In genomic region chr17:82446649-82447048, GRCh38 we compare ENCODE assay signal across 24 cellular contexts. TPM values are rescaled to one million over a fixed set of nuclear protein-coding genes. Genes with fewer than 3 reads are reported as not detected.
A peak's percentile ranks its signal among the peaks of the same experiment; 100 is the strongest.
DNase-seq lines count a peak whose midpoint lies in the region; ATAC-seq, FAIRE-seq and TF ChIP-seq lines count a peak whose summit lies in the region.
"Had no signal": no experiment of that assay in that cellular context is flagged by ENCODE, and none has a peak within 500 bp of the region (broad histone marks: within the 10 kb centered on the region; RNA-seq: fewer than 3 reads in every experiment).

No MANE protein-coding gene starts in this region.

- H3K4me2 ChIP-seq in Loucy (ENCODE audit: low read depth, low read length, poor library complexity, severe bottlenecking) (peak overlapping the region; percentile 3), K562 (ENCODE audit: insufficient read depth, low read length) (no peak overlapping the region), osteoblast (ENCODE audit: insufficient read depth, low read length) (no peak overlapping the region)
- H3K4me2 ChIP-seq: A549, neural progenitor cell had no signal

- H3K9ac ChIP-seq in Loucy (ENCODE audit: low read depth, low read length, poor library complexity, severe bottlenecking), result no peak overlapping the region
- peak overlapping the region in 1 of 2 experiments; percentile 78; a peak in 2 of 4 replicates for H3K9ac ChIP-seq in K562 (ENCODE audit: insufficient read depth in 1 of 2, low read depth in 2 of 2, low read length in 2 of 2)
- H3K9ac ChIP-seq: neural progenitor cell had no signal

- H4K20me1 ChIP-seq in Loucy (ENCODE audit: insufficient read depth, low read length, poor library complexity, severe bottlenecking) (peaks cover 28% of the 10 kb centered on the region), K562 (replicated peaks; ENCODE audit: control insufficient read depth, insufficient read depth, low read length) (no peaks in the 10 kb centered on the region), osteoblast (ENCODE audit: insufficient read depth, low read length) (peaks cover 28% of the 10 kb centered on the region)

- H3K9me3 Mint-ChIP-seq in activated CD4-positive, alpha-beta T cell treated with anti-CD3 and anti-CD28 coated beads, Interleukin-2, amount 10 ng/mL, durations not matched to agents 24 days and 14 days, result no peaks in the 10 kb centered on the region
- H3K9me3 Mint-ChIP-seq: HFFc6 had no signal

- intact Hi-C loops in activated CD4-positive, alpha-beta T cell treated with anti-CD3 and anti-CD28 coated beads, Interleukin-2, amount 10 ng/mL, durations not matched to agents 24 days and 14 days (cut with micrococcal nuclease), result no loop called here
- intact Hi-C loops in K562 (cut with micrococcal nuclease) (no loop called here), posterior vena cava (cut with DNase I) (no loop called here)

- H3K27me3 ChIP-seq in Loucy (ENCODE audit: insufficient read depth, low read length, poor library complexity, severe bottlenecking) (no peaks in the 10 kb centered on the region), K562 (ENCODE audit: control insufficient read depth in 2 of 2, insufficient read depth in 2 of 2, low read length in 2 of 2) (no peaks in the 10 kb centered on the region), osteoblast (ENCODE audit: insufficient read depth, low read length) (no peaks in the 10 kb centered on the region)
- H3K27me3 ChIP-seq: brain microvascular endothelial cell, colonic mucosa, neural progenitor cell, upper lobe of left lung had no signal

- H3K4me1 ChIP-seq in Loucy (ENCODE audit: insufficient read depth, low read length, poor library complexity, severe bottlenecking) (peaks cover 28% of the 10 kb centered on the region), K562 (replicated peaks in 1 of 2; ENCODE audit: control insufficient read depth in 2 of 2, insufficient read depth in 2 of 2, low read length in 2 of 2) (peaks cover 10 to 57% of the 10 kb centered on the region in 2 experiments), osteoblast (ENCODE audit: insufficient read depth, low read length) (peaks cover 7% of the 10 kb centered on the region)

- TF ChIP-seq POLR2A in K562 (conservative IDR thresholded peaks at IDR 0.05), result no peak

- H2AFZ ChIP-seq in Loucy (ENCODE audit: low read length) (no peak overlapping the region), K562 (ENCODE audit: low read depth, low read length) (no peak overlapping the region), osteoblast (ENCODE audit: low read length) (no peak overlapping the region)
- H2AFZ ChIP-seq: neural progenitor cell had no signal

- H3K36me3 Mint-ChIP-seq in activated CD4-positive, alpha-beta T cell treated with anti-CD3 and anti-CD28 coated beads, Interleukin-2, amount 10 ng/mL, durations not matched to agents 24 days and 14 days (ENCODE audit: low read depth), result peaks cover 36% of the 10 kb centered on the region
- H3K36me3 Mint-ChIP-seq: activated naive CD8-positive, alpha-beta T cell had no signal

- H3K9me2 ChIP-seq in Loucy (replicated peaks; ENCODE audit: low read depth, low read length), result no peaks in the 10 kb centered on the region

- H3K27ac Mint-ChIP-seq in activated CD4-positive, alpha-beta T cell treated with anti-CD3 and anti-CD28 coated beads, Interleukin-2, amount 10 ng/mL, durations not matched to agents 24 days and 14 days, result peak overlapping the region; percentile 48
- H3K27ac Mint-ChIP-seq: activated naive CD8-positive, alpha-beta T cell; HFFc6; neural progenitor cell had no signal

- FAIRE-seq in K562 (lab: Jason Lieb, UNC), result no peak
- FAIRE-seq: A549, small intestine had no signal

- CTCF ChIA-PET in K562 (lab: Yijun Ruan, JAX; ENCODE audit: low intra/inter-chr PET ratio), result no interaction called here

- no peak for ATAC-seq in K562
- ATAC-seq: A549, left cardiac atrium had no signal

- peaks cover 15% of the 10 kb centered on the region for H3F3A ChIP-seq in Loucy (ENCODE audit: low read depth)

- H3K27ac ChIP-seq in K562 (ENCODE audit: extremely low read depth, low read depth, low read length) (no peak overlapping the region), osteoblast (ENCODE audit: low read depth, low read length) (no peak overlapping the region)
- H3K27ac ChIP-seq: A549, brain microvascular endothelial cell, colonic mucosa, neural progenitor cell had no signal

- POLR2A ChIA-PET in K562 (lab: Yijun Ruan, JAX), result interaction anchor here (0.6 to 1.3 kb wide), 3 partner anchors 13 to 86 kb away, joined by 3 read pairs; partner anchors contain the start of gene FOXK2

- H3K9me1 ChIP-seq in K562 (ENCODE audit: control insufficient read depth, insufficient read depth, low read length), result no peaks in the 10 kb centered on the region

- H3K9me3 ChIP-seq in Loucy (ENCODE audit: insufficient read depth, low read depth, low read length), result no peaks in the 10 kb centered on the region
- no peaks in the 10 kb centered on the region for H3K9me3 ChIP-seq in K562 (replicated peaks; ENCODE audit: control insufficient read depth, insufficient read depth, low read depth, low read length)
- H3K9me3 ChIP-seq in osteoblast (ENCODE audit: low read depth, low read length), result no peaks in the 10 kb centered on the region
- H3K9me3 ChIP-seq: A549, colonic mucosa, upper lobe of left lung had no signal

- H3K4me1 Mint-ChIP-seq in activated CD4-positive, alpha-beta T cell treated with anti-CD3 and anti-CD28 coated beads, Interleukin-2, amount 10 ng/mL, durations not matched to agents 24 days and 14 days, result peaks cover 9% of the 10 kb centered on the region

- no peak for TF ChIP-seq EP300 in K562 (IDR thresholded peaks at IDR 0.05; ENCODE audit: low read length)

- no peaks in the 10 kb centered on the region for H3K27me3 Mint-ChIP-seq in activated CD4-positive, alpha-beta T cell treated with anti-CD3 and anti-CD28 coated beads, Interleukin-2, amount 10 ng/mL, durations not matched to agents 24 days and 14 days
- H3K27me3 Mint-ChIP-seq: activated naive CD8-positive, alpha-beta T cell had no signal

- TF ChIP-seq RAD21 in K562 (CRISPR knock-in tag; conservative IDR thresholded peaks at IDR 0.05 in 1 of 2, IDR thresholded peaks at IDR 0.05 in 1 of 2), result no peak

- H3K4me3 Mint-ChIP-seq in activated CD4-positive, alpha-beta T cell treated with anti-CD3 and anti-CD28 coated beads, Interleukin-2, amount 10 ng/mL, durations not matched to agents 24 days and 14 days, result peak overlapping the region; percentile 26
- H3K4me3 Mint-ChIP-seq: activated naive CD8-positive, alpha-beta T cell; HFFc6; neural progenitor cell had no signal

- WGBS in K562 (ENCODE audit: insufficient coverage, low coverage, missing lambda C conversion rate), result 90% methylated on average over 11 of the region's 12 CpGs

- no peak for TF ChIP-seq CTCF in Loucy (conservative IDR thresholded peaks at IDR 0.05; ENCODE audit: low read length)
- TF ChIP-seq CTCF in K562 (IDR thresholded peaks at IDR 0.05 in 2 of 3, conservative IDR thresholded peaks at IDR 0.05 in 1 of 3; ENCODE audit: insufficient read depth in 2 of 3, low read depth in 1 of 3, low read length in 3 of 3), result no peak
- no peak for TF ChIP-seq CTCF in osteoblast (IDR thresholded peaks at IDR 0.05; ENCODE audit: extremely low read depth, low read depth, low read length)

- no peak for DNase-seq in activated CD4-positive, alpha-beta T cell treated with anti-CD3 and anti-CD28 coated beads, Interleukin-2, amount 10 ng/mL, durations not matched to agents 24 days and 14 days
- no peak for DNase-seq in activated CD4-positive, alpha-beta T cell treated with anti-CD3 and anti-CD28 coated beads, Interleukin-2, amount 50 U/mL, for 1 hour
- DNase-seq in K562 (ENCODE audit: extremely low read depth in 1 of 4, low spot score in 3 of 4), result no peak
- DNase-seq in osteoblast (ENCODE audit: insufficient read length, low spot score, missing footprints), result peak; percentile 65
- DNase-seq in KG1 (lab: John Stamatoyannopoulos, UW), result no peak
- DNase-seq in posterior vena cava (ENCODE audit: low spot score), result no peak
- DNase-seq in SW480 (ENCODE audit: low spot score), result no peak
- DNase-seq: brain microvascular endothelial cell; C1 segment of cervical spinal cord; colonic mucosa; glutamatergic neuron; HFFc6; left cardiac atrium; mesendoderm; NCI-H1417; NCI-H2171; NCI-H524 treated with DMSO at 0.1 percent for 48 hours; small intestine; stimulated activated CD4-positive, alpha-beta T cell treated with anti-CD3 and anti-CD28 coated beads, Interleukin-2, amount 100 ng/mL, for 48 hours had no signal

- peaks cover 23% of the 10 kb centered on the region; the same call in 1 of the 2 replicates for H3K36me3 ChIP-seq in Loucy (ENCODE audit: insufficient read depth, low read length)
- peaks cover 33% of the 10 kb centered on the region; the same call in 2 of the 3 replicates for H3K36me3 ChIP-seq in K562 (ENCODE audit: control insufficient read depth, insufficient read depth, low read length)
- H3K36me3 ChIP-seq in osteoblast (ENCODE audit: insufficient read depth, low read length), result peaks cover 11% of the 10 kb centered on the region
- H3K36me3 ChIP-seq: colonic mucosa, neural progenitor cell had no signal

- in situ Hi-C loops in K562 (cut with MboI), result no loop called here

- H3K79me2 ChIP-seq in Loucy (ENCODE audit: insufficient read depth, low read length) (peaks cover 62% of the 10 kb centered on the region), K562 (ENCODE audit: control insufficient read depth, insufficient read depth, low read length) (peaks cover 27% of the 10 kb centered on the region), osteoblast (ENCODE audit: insufficient read depth, low read length) (peaks cover 23% of the 10 kb centered on the region)

- H3K4me3 ChIP-seq in Loucy (ENCODE audit: low read length, poor library complexity, severe bottlenecking), result no peak overlapping the region
- no peak overlapping the region for H3K4me3 ChIP-seq in K562
- H3K4me3 ChIP-seq in osteoblast (ENCODE audit: insufficient read depth, low read length), result no peak overlapping the region
- H3K4me3 ChIP-seq: A549, colonic mucosa, neural progenitor cell, upper lobe of left lung had no signal

- BruUV-seq in K562 (replicated peaks; lab: Mats Ljungman, UMichigan), result no TSS peak

RNA-seq across cellular contexts. Expression of gene CYBC1, which starts 3.9 kb away (rescaled TPM):
- total RNA-seq in activated CD4-positive, alpha-beta T cell treated with anti-CD3 and anti-CD28 coated beads, Interleukin-2, amount 10 ng/mL, durations not matched to agents 24 days and 14 days, result 256 and 268 TPM in 2 replicates
- total RNA-seq in K562 (2011; cell fraction: chromatin; rRNA removed; ENCODE audit: low replicate concordance), result 155 and 369 TPM in 2 replicates
- total RNA-seq in K562 (2011; cell fraction: nucleolus; rRNA removed), result 226 and 254 TPM in 2 replicates
- 195 and 197 TPM in 2 replicates for total RNA-seq in K562 (2011; cell fraction: nucleoplasm; rRNA removed)
- total RNA-seq in K562 (2014; rRNA removed), result 51.8 and 54.5 TPM in 2 replicates
- total RNA-seq in K562 (2014; rRNA removed; fragmentation: Illumina TruSeq; extraction: Trizol), result 29.5 and 35.8 TPM in 2 replicates
- 47.8 and 50.1 TPM in 2 replicates for total RNA-seq in K562 (2015; rRNA removed; fragmentation: Illumina TruSeq; extraction: Trizol)
- 71.4 and 71.8 TPM in 2 replicates for total RNA-seq in K562 (2021)
- 49.9 TPM in 2 replicates for polyA plus RNA-seq in K562 (2011; rRNA removed)
- 58.3 and 104 TPM in 2 replicates for polyA plus RNA-seq in K562 (2011; cell fraction: cytosol; rRNA removed)
- polyA plus RNA-seq in K562 (2011; cell fraction: nucleus; rRNA removed), result 149 and 242 TPM in 2 replicates
- polyA plus RNA-seq in K562 (2012), result 74.7 and 93.3 TPM in 2 replicates
- 68.5 and 74.8 TPM in 2 replicates for polyA plus RNA-seq in K562 (2014; fragmentation: Illumina TruSeq; extraction: Trizol)
- polyA plus RNA-seq in K562 (2014; fragmentation: Nextera tagmentation; extraction: Ambion mirVana), result 1 to 10 TPM; 1.3 to 3.8 TPM
- 64.3 and 64.8 TPM in 2 replicates for polyA plus RNA-seq in K562 (2014; rRNA removed)
- 17.2 and 36.1 TPM in 2 replicates for polyA minus RNA-seq in K562 (2011; rRNA and poly(A)+ RNA removed)
- 32.9 and 43.7 TPM in 2 replicates for polyA minus RNA-seq in K562 (2011; cell fraction: cytosol; rRNA and poly(A)+ RNA removed)
- polyA minus RNA-seq in K562 (2011; cell fraction: nucleus; rRNA and poly(A)+ RNA removed), result 56.5 and 68.9 TPM in 2 replicates
- total RNA-seq in osteoblast, result 72.4 and 75.1 TPM in 2 replicates
- 10 to 100 TPM; 55.5 to 77.9 TPM for total RNA-seq in posterior vena cava

RNA-seq across cellular contexts. Expression of gene NARF, which starts 11.9 kb away (rescaled TPM):
- total RNA-seq in activated CD4-positive, alpha-beta T cell treated with anti-CD3 and anti-CD28 coated beads, Interleukin-2, amount 10 ng/mL, durations not matched to agents 24 days and 14 days, result 99.7 and 101 TPM in 2 replicates
- total RNA-seq in K562 (2011; cell fraction: chromatin; rRNA removed; ENCODE audit: low replicate concordance), result 547 and 619 TPM in 2 replicates
- total RNA-seq in K562 (2011; cell fraction: nucleolus; rRNA removed), result 271 and 284 TPM in 2 replicates
- 322 TPM in 2 replicates for total RNA-seq in K562 (2011; cell fraction: nucleoplasm; rRNA removed)
- total RNA-seq in K562 (2014; rRNA removed) (132 and 145 TPM in 2 replicates), K562 (2014; rRNA removed; fragmentation: Illumina TruSeq; extraction: Trizol) (101 and 104 TPM in 2 replicates), K562 (2015; rRNA removed; fragmentation: Illumina TruSeq; extraction: Trizol) (84.1 and 89.0 TPM in 2 replicates), K562 (2021) (272 and 273 TPM in 2 replicates), osteoblast (34.4 and 36.8 TPM in 2 replicates), posterior vena cava (10 to 100 TPM; 34.2 to 37.1 TPM)
- polyA plus RNA-seq in K562 (2011; rRNA removed) (396 and 423 TPM in 2 replicates), K562 (2014; fragmentation: Illumina TruSeq; extraction: Trizol) (218 and 257 TPM in 2 replicates), K562 (2014; fragmentation: Nextera tagmentation; extraction: Ambion mirVana) (100 to 1,000 TPM in 1 of 2 experiments, 10 to 100 TPM in 1; 60.4 to 114 TPM), K562 (2014; rRNA removed) (250 and 261 TPM in 2 replicates)
- 406 and 485 TPM in 2 replicates for polyA plus RNA-seq in K562 (2011; cell fraction: cytosol; rRNA removed)
- 513 and 551 TPM in 2 replicates for polyA plus RNA-seq in K562 (2011; cell fraction: nucleus; rRNA removed)
- polyA plus RNA-seq in K562 (2012), result 317 and 446 TPM in 2 replicates
- polyA minus RNA-seq in K562 (2011; rRNA and poly(A)+ RNA removed), result 234 and 254 TPM in 2 replicates
- polyA minus RNA-seq in K562 (2011; cell fraction: cytosol; rRNA and poly(A)+ RNA removed), result 143 and 160 TPM in 2 replicates
- polyA minus RNA-seq in K562 (2011; cell fraction: nucleus; rRNA and poly(A)+ RNA removed), result 73.8 and 104 TPM in 2 replicates

RNA-seq across cellular contexts. Expression of gene OGFOD3, which starts 28.3 kb away (rescaled TPM):
- total RNA-seq in activated CD4-positive, alpha-beta T cell treated with anti-CD3 and anti-CD28 coated beads, Interleukin-2, amount 10 ng/mL, durations not matched to agents 24 days and 14 days, result 26.7 and 33.0 TPM in 2 replicates
- 39.5 and 85.3 TPM in 2 replicates for total RNA-seq in K562 (2011; cell fraction: chromatin; rRNA removed; ENCODE audit: low replicate concordance)
- 68.9 and 71.6 TPM in 2 replicates for total RNA-seq in K562 (2011; cell fraction: nucleolus; rRNA removed)
- 53.3 and 56.9 TPM in 2 replicates for total RNA-seq in K562 (2011; cell fraction: nucleoplasm; rRNA removed)
- 34.7 and 44.7 TPM in 2 replicates for total RNA-seq in K562 (2014; rRNA removed)
- 8.9 and 12.3 TPM in 2 replicates for total RNA-seq in K562 (2014; rRNA removed; fragmentation: Illumina TruSeq; extraction: Trizol)
- total RNA-seq in K562 (2015; rRNA removed; fragmentation: Illumina TruSeq; extraction: Trizol), result 18.0 and 18.9 TPM in 2 replicates
- total RNA-seq in K562 (2021), result 40.5 and 43.6 TPM in 2 replicates
- polyA plus RNA-seq in K562 (2011; rRNA removed), result 23.8 and 31.8 TPM in 2 replicates
- 43.8 and 57.1 TPM in 2 replicates for polyA plus RNA-seq in K562 (2011; cell fraction: cytosol; rRNA removed)
- 27.5 and 35.1 TPM in 2 replicates for polyA plus RNA-seq in K562 (2011; cell fraction: nucleus; rRNA removed)
- polyA plus RNA-seq in K562 (2012), result 31.5 and 39.2 TPM in 2 replicates
- polyA plus RNA-seq in K562 (2014; fragmentation: Illumina TruSeq; extraction: Trizol), result 18.3 and 23.3 TPM in 2 replicates
- 1 to 10 TPM in 1 of 2 experiments, under 1 TPM in 1; 0.69 to 1.8 TPM for polyA plus RNA-seq in K562 (2014; fragmentation: Nextera tagmentation; extraction: Ambion mirVana)
- polyA plus RNA-seq in K562 (2014; rRNA removed), result 33.3 and 34.5 TPM in 2 replicates
- polyA minus RNA-seq in K562 (2011; rRNA and poly(A)+ RNA removed), result 15.2 and 19.6 TPM in 2 replicates
- polyA minus RNA-seq in K562 (2011; cell fraction: cytosol; rRNA and poly(A)+ RNA removed), result 27.3 and 39.2 TPM in 2 replicates
- 8.6 and 12.7 TPM in 2 replicates for polyA minus RNA-seq in K562 (2011; cell fraction: nucleus; rRNA and poly(A)+ RNA removed)
- total RNA-seq in osteoblast, result 25.3 and 27.4 TPM in 2 replicates
- 10 to 100 TPM; 21.0 to 26.8 TPM for total RNA-seq in posterior vena cava

RNA-seq across cellular contexts. Expression of gene HEXD, which starts 28.5 kb away (rescaled TPM):
- 33.1 and 36.0 TPM in 2 replicates for total RNA-seq in activated CD4-positive, alpha-beta T cell treated with anti-CD3 and anti-CD28 coated beads, Interleukin-2, amount 10 ng/mL, durations not matched to agents 24 days and 14 days
- 73.7 and 159 TPM in 2 replicates for total RNA-seq in K562 (2011; cell fraction: chromatin; rRNA removed; ENCODE audit: low replicate concordance)
- 83.4 and 88.2 TPM in 2 replicates for total RNA-seq in K562 (2011; cell fraction: nucleolus; rRNA removed)
- 65.7 and 67.2 TPM in 2 replicates for total RNA-seq in K562 (2011; cell fraction: nucleoplasm; rRNA removed)
- total RNA-seq in K562 (2014; rRNA removed) (10.5 and 12.3 TPM in 2 replicates), K562 (2014; rRNA removed; fragmentation: Illumina TruSeq; extraction: Trizol) (5.3 and 6.7 TPM in 2 replicates), K562 (2015; rRNA removed; fragmentation: Illumina TruSeq; extraction: Trizol) (8.3 and 10.0 TPM in 2 replicates), K562 (2021) (16.9 and 17.5 TPM in 2 replicates), osteoblast (13.0 and 20.3 TPM in 2 replicates), posterior vena cava (10 to 100 TPM; 10.0 to 16.4 TPM)
- polyA plus RNA-seq in K562 (2011; rRNA removed) (20.0 and 22.3 TPM in 2 replicates), K562 (2014; fragmentation: Illumina TruSeq; extraction: Trizol) (8.7 and 10.9 TPM in 2 replicates), K562 (2014; fragmentation: Nextera tagmentation; extraction: Ambion mirVana) (1 to 10 TPM; 1.0 TPM), K562 (2014; rRNA removed) (21.9 and 25.3 TPM in 2 replicates)
- 9.6 and 16.9 TPM in 2 replicates for polyA plus RNA-seq in K562 (2011; cell fraction: cytosol; rRNA removed)
- polyA plus RNA-seq in K562 (2011; cell fraction: nucleus; rRNA removed), result 208 and 322 TPM in 2 replicates
- polyA plus RNA-seq in K562 (2012), result 13.2 and 23.9 TPM in 2 replicates
- polyA minus RNA-seq in K562 (2011; rRNA and poly(A)+ RNA removed), result 6.1 and 7.1 TPM in 2 replicates
- polyA minus RNA-seq in K562 (2011; cell fraction: cytosol; rRNA and poly(A)+ RNA removed), result 5.5 and 6.5 TPM in 2 replicates
- polyA minus RNA-seq in K562 (2011; cell fraction: nucleus; rRNA and poly(A)+ RNA removed), result 28.3 and 30.8 TPM in 2 replicates
